8 cellular contexts compared by ENCODE assay signal in genomic region chr3:150411106-150411460, GRCh38. TPM values are rescaled to one million over a fixed set of nuclear protein-coding genes. Genes with fewer than 3 reads are reported as not detected.
A peak's percentile ranks its signal among the peaks of the same experiment; 100 is the strongest.
DNase-seq lines count a peak whose midpoint lies in the region; ATAC-seq, FAIRE-seq and TF ChIP-seq lines count a peak whose summit lies in the region.

No MANE protein-coding gene starts in this region.

- H3K36me3 ChIP-seq in PC-9 (ENCODE audit: low read depth): peaks cover 24% of the 10 kb centered on the region
- H3K36me3 ChIP-seq in esophagus muscularis mucosa: no peaks in the 10 kb centered on the region
- H3K36me3 ChIP-seq in psoas muscle (ENCODE audit: insufficient read depth in 1 of 2, low read depth in 1 of 2): no peaks in the 10 kb centered on the region

- ATAC-seq in psoas muscle (no peak), HG03521 (IDR thresholded peaks at IDR 0.05; ENCODE audit: unreplicated experiment) (no peak)

- no peak for TF ChIP-seq POLR2A in esophagus muscularis mucosa (IDR thresholded peaks at IDR 0.05; ENCODE audit: low read depth)

- no peak for FAIRE-seq in urothelium cell line (lab: Jason Lieb, UNC)

- 3% methylated on average over 5 of the region's 5 CpGs for WGBS in esophagus muscularis mucosa
- 1% methylated on average over 5 of the region's 5 CpGs for WGBS in psoas muscle, 3 donors

- H3K9me3 ChIP-seq in PC-9 (ENCODE audit: insufficient read depth, low read depth) (no peaks in the 10 kb centered on the region), esophagus muscularis mucosa (no peaks in the 10 kb centered on the region), psoas muscle (no peaks in the 10 kb centered on the region)

- peaks cover 30% of the 10 kb centered on the region for H3F3A ChIP-seq in PC-9 (ENCODE audit: insufficient read depth, low read depth)

- no peak for TF ChIP-seq EP300 in esophagus muscularis mucosa (IDR thresholded peaks at IDR 0.05)

- H3K4me2 ChIP-seq in PC-9: peak overlapping the region; percentile 81

- intact Hi-C loops in PC-9 (cut with micrococcal nuclease; ENCODE audit: unreplicated experiment): loop anchor here (2.0 to 10.0 kb wide), 3 partner anchors 182 to 476 kb away; no protein-coding TSS in a partner anchor
- intact Hi-C loops in esophagus muscularis mucosa (cut with DNase I): loop anchor here (2.0 to 10.0 kb wide), 5 partner anchors 40 to 136 kb away; partner anchors contain the start of genes EIF2A and SERP1
- intact Hi-C loops in psoas muscle (cut with DNase I): loop anchor here (2.0 to 5.0 kb wide), 4 partner anchors 41 to 134 kb away; no protein-coding TSS in a partner anchor

- DNase-seq in GM12865 (ENCODE audit: low read depth): no peak
- DNase-seq in PC-9: no peak
- DNase-seq in esophagus muscularis mucosa (ENCODE audit: extremely low spot score): no peak
- DNase-seq in psoas muscle: no peak
- no peak for DNase-seq in islet precursor cell
- no peak for DNase-seq in urothelium cell line (ENCODE audit: low spot score)
- no peak for DNase-seq in stimulated activated CD8-positive, alpha-beta memory T cell treated with anti-CD3 and anti-CD28 coated beads, Interleukin-4, amount 100 ng/mL, for 48 hours

- POLR2A ChIA-PET in PC-9 (lab: Charles Lee; ENCODE audit: unreplicated experiment): interaction anchor here (0.7 to 1.2 kb wide), 2 partner anchors 58 to 62 kb away, joined by 3 to 4 read pairs; no protein-coding TSS in a partner anchor

- H3K27ac ChIP-seq in PC-9 (peak overlapping the region; percentile 1; the same call in 1 of the 2 replicates), esophagus muscularis mucosa (replicated peaks in 1 of 4) (peak overlapping the region; percentile 93 to 100 (median 98)), psoas muscle (peak overlapping the region; percentile 99)

- H3K79me2 ChIP-seq in PC-9 (ENCODE audit: low read depth): peaks cover 79% of the 10 kb centered on the region

- H3K4me3 ChIP-seq in GM12865 (ENCODE audit: low read depth, low read length): peak overlapping the region; percentile 65
- peak overlapping the region; percentile 69 for H3K4me3 ChIP-seq in PC-9
- peak overlapping the region; percentile 67 to 93 (median 76) for H3K4me3 ChIP-seq in esophagus muscularis mucosa
- H3K4me3 ChIP-seq in psoas muscle: peak overlapping the region; percentile 88

- peaks cover 37% of the 10 kb centered on the region for H3K4me1 ChIP-seq in PC-9 (replicated peaks; ENCODE audit: insufficient read depth)
- peaks cover 24 to 61% (median 51%) of the 10 kb centered on the region in 4 donors for H3K4me1 ChIP-seq in esophagus muscularis mucosa
- H3K4me1 ChIP-seq in psoas muscle: peaks cover 42% of the 10 kb centered on the region

- CTCF ChIA-PET in PC-9 (lab: Charles Lee): interaction anchor here (1.0 to 2.5 kb wide), 2 partner anchors 46 to 84 kb away, joined by 3 to 10 read pairs; no protein-coding TSS in a partner anchor

- H4K20me1 ChIP-seq in PC-9 (ENCODE audit: insufficient read depth): peaks cover 58% of the 10 kb centered on the region

- no peak overlapping the region for H2AFZ ChIP-seq in PC-9

- H3K9me2 ChIP-seq in PC-9 (ENCODE audit: insufficient read depth): no peaks in the 10 kb centered on the region

- no peaks in the 10 kb centered on the region for H3K27me3 ChIP-seq in PC-9 (ENCODE audit: insufficient read depth, low read depth)
- H3K27me3 ChIP-seq in esophagus muscularis mucosa: no peaks in the 10 kb centered on the region
- no peaks in the 10 kb centered on the region for H3K27me3 ChIP-seq in psoas muscle (ENCODE audit: insufficient read depth in 3 of 3, low read length in 2 of 3)

- no TSS peak for BruUV-seq in PC-9 (replicated peaks; lab: Mats Ljungman, UMichigan)

- TF ChIP-seq CTCF in GM12865 (IDR thresholded peaks at IDR 0.05; ENCODE audit: insufficient read depth, low read depth, low read length, missing control alignments) (no peak), PC-9 (conservative IDR thresholded peaks at IDR 0.05) (no peak), esophagus muscularis mucosa (IDR thresholded peaks at IDR 0.05) (no peak), psoas muscle (IDR thresholded peaks at IDR 0.05) (no peak)

RNA-seq across cellular contexts. Expression of gene TSC22D2, which starts 3.0 kb away (rescaled TPM):
- total RNA-seq in PC-9 (2021) (20.5 and 32.0 TPM in 2 replicates), esophagus muscularis mucosa (10 to 100 TPM; 19.1 to 27.1 (median 21.2) TPM), psoas muscle (10 to 100 TPM; 29.7 to 63.6 (median 36.2) TPM)
- 10 to 100 TPM; 10.4 to 22.8 (median 19.3) TPM for polyA plus RNA-seq in psoas muscle

Comparison
In these comparisons a context has a peak if more than half of its experiments do, and no peak if none do; other contexts are left out.
1. H3K27ac ChIP-seq: peak in every context shown above with its lines; median percentile 99 in psoas muscle; 98 in esophagus muscularis mucosa; 1 in PC-9.